ENCODE assay signal across 8 cellular contexts in genomic region chr1:202692959-202693555, GRCh38. TPM values are rescaled to one million over a fixed set of nuclear protein-coding genes. Genes with fewer than 3 reads are reported as not detected.
DNase-seq lines count a peak whose midpoint lies in the region; ATAC-seq and TF ChIP-seq lines count a peak whose summit lies in the region.

No MANE protein-coding gene starts in this region.

- H3F3A ChIP-seq in GM23338 (replicated peaks; ENCODE audit: low read depth) = no peaks in the 10 kb centered on the region

- no peak overlapping the region for H3K4me3 ChIP-seq in GM23338

- DNase-seq in AG09319 (ENCODE audit: extremely low read depth, low read depth) (peak; percentile 12), GM23338 (ENCODE audit: low spot score) (peak; percentile 91), RPMI7951 (ENCODE audit: low read depth) (peak; percentile 59), glutamatergic neuron (peak; percentile 70), retina (peak; percentile 58)
- DNase-seq in activated T-helper 9 cell treated with anti-CD3 and anti-CD28 coated beads, Interleukin-2, amount 50 U/mL, for 16 hours (ENCODE audit: low read depth) = peak; percentile 21

- H3K9me3 Mint-ChIP-seq in GM23338 = no peaks in the 10 kb centered on the region
- H3K9me3 Mint-ChIP-seq in glutamatergic neuron (ENCODE audit: unreplicated experiment) = peaks cover 16% of the 10 kb centered on the region

- ATAC-seq in GM23338 (peak; percentile 90), HG03565 (IDR thresholded peaks at IDR 0.05; ENCODE audit: unreplicated experiment) (no peak), HG03432 (IDR thresholded peaks at IDR 0.05; ENCODE audit: unreplicated experiment) (no peak)

- no peak overlapping the region for H3K4me2 ChIP-seq in GM23338

- H3K36me3 Mint-ChIP-seq in GM23338 (ENCODE audit: low read depth) (no peaks in the 10 kb centered on the region; the same call in 2 of the 3 replicates), glutamatergic neuron (ENCODE audit: unreplicated experiment) (no peaks in the 10 kb centered on the region)

- H3K9me2 ChIP-seq in GM23338 (ENCODE audit: insufficient read depth) = no peaks in the 10 kb centered on the region

- TF ChIP-seq CTCF in AG09319 (IDR thresholded peaks at IDR 0.05; ENCODE audit: low read depth, low read length) (peak; percentile 37), GM23338 (conservative IDR thresholded peaks at IDR 0.05; ENCODE audit: low read depth in 2 of 2) (peak; percentile 33 to 45; a peak in 3 of 4 replicates), glutamatergic neuron (IDR thresholded peaks at IDR 0.05; ENCODE audit: partially characterized antibody, unreplicated experiment) (peak; percentile 58)

- no peak overlapping the region for H3K27ac Mint-ChIP-seq in GM23338
- no peak overlapping the region for H3K27ac Mint-ChIP-seq in glutamatergic neuron (ENCODE audit: unreplicated experiment)

- H3K27me3 Mint-ChIP-seq in GM23338 (ENCODE audit: insufficient read depth, low read depth, poor library complexity) (peaks cover 4% of the 10 kb centered on the region), glutamatergic neuron (ENCODE audit: unreplicated experiment) (peaks cover 15% of the 10 kb centered on the region)

- no peak overlapping the region for H3K27ac ChIP-seq in GM23338 (ENCODE audit: low read depth)

- peaks cover 26% of the 10 kb centered on the region; the same call in 1 of the 2 replicates for H4K20me1 ChIP-seq in GM23338 (replicated peaks; ENCODE audit: insufficient read depth)

- H3K4me1 Mint-ChIP-seq in GM23338 (peaks cover 2% of the 10 kb centered on the region; the same call in 2 of the 3 replicates), glutamatergic neuron (ENCODE audit: low read depth, unreplicated experiment) (peaks cover 51% of the 10 kb centered on the region)

- H3K4me3 Mint-ChIP-seq in GM23338 = no peak overlapping the region
- H3K4me3 Mint-ChIP-seq in glutamatergic neuron (ENCODE audit: unreplicated experiment) = no peak overlapping the region

- no peaks in the 10 kb centered on the region for H3K36me3 ChIP-seq in GM23338 (ENCODE audit: insufficient read depth)

- H3K27me3 ChIP-seq in GM23338 (ENCODE audit: insufficient read depth) = no peaks in the 10 kb centered on the region

- H3K4me1 ChIP-seq in GM23338 (ENCODE audit: insufficient read depth) = 0 out of 2 replicates have a peak, but pooled peaks cover 4% of the 10 kb centered on the region

- H2AFZ ChIP-seq in GM23338 = no peak overlapping the region

- H3K79me2 ChIP-seq in GM23338 (replicated peaks; ENCODE audit: insufficient read depth) = no peaks in the 10 kb centered on the region

TF ChIP-seq in GM23338, 12 proteins besides CTCF, POLR2A, EP300 and RAD21:
- TF ChIP-seq REST (IDR thresholded peaks at IDR 0.05; ENCODE audit: unreplicated experiment) (peak; percentile 97), NANOG (IDR thresholded peaks at IDR 0.05; ENCODE audit: borderline replicate concordance) (no peak)

RNA-seq across cellular contexts. Expression of gene SYT2, which starts 17.2 kb away (rescaled TPM):
- total RNA-seq in GM23338 (2014; rRNA removed; shearing (Covaris generic)) = 11.4 and 12.5 TPM in 2 replicates
- 2.4 TPM in 2 replicates for polyA plus RNA-seq in GM23338 (2016; fragmentation: Nextera tagmentation; extraction: Ambion mirVana)
- not detected in 2 replicates for total RNA-seq in RPMI7951 (2014; rRNA removed; shearing (Covaris generic))
- total RNA-seq in glutamatergic neuron (ENCODE audit: unreplicated experiment) = 2.6 TPM

Comparison
In these comparisons a context has a peak if more than half of its experiments do, and no peak if none do; other contexts are left out.
1. DNase-seq: peak in every context shown above with its lines; median percentile 91 in GM23338; 70 in glutamatergic neuron; 59 in RPMI7951; 58 in retina; 21 in activated T-helper 9 cell treated with anti-CD3 and anti-CD28 coated beads, Interleukin-2, amount 50 U/mL, for 16 hours; 12 in AG09319.